In the genomic region with DNA sequence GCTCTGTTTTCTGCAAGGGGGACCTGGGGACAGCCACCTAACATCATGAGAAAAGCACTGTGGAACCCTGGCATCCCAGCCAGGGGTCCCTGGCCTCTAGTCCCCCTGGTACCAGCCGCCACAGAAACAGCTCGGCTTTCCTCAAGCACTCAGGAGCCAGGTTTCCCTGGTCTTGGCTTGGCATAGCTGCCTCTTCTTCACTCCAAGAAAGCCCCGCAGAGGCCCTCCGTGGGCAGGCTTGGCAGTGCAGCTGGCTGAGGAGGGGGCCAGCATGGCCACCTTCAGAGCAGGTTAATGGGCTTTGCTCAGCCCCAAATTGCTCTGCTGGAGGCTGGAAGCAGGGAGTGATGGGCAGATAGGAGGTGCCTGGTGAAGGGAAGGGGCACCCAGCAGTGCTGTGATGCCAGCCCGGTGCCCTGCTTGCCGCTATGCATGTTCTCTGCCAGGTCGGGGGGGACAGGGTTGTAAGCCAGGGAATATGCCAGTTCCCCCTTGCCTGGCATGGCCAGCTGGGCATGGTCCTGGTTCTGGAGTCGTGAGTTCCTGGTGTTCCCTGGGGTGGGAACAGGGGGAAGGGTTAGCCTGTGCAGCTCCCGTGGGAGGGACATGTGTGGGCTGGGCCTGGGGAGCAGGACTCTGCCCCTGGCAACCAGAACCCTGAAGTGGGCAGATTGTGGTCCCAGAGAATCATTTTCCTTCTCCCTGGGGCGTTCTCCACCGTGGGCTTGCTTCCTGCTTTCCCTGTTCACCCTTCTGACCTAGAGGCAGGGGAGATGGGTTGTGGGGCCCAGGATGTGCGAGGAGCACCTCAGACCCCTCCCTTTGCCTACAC, we compare ENCODE assay signal across 26 cellular contexts. TPM values are rescaled to one million over a fixed set of nuclear protein-coding genes. Genes with fewer than 3 reads are reported as not detected.
A peak's percentile ranks its signal among the peaks of the same experiment; 100 is the strongest.
DNase-seq lines count a peak whose midpoint lies in the region; ATAC-seq and TF ChIP-seq lines count a peak whose summit lies in the region.
"Had no signal": no experiment of that assay in that cellular context is flagged by ENCODE, and none has a peak within 500 bp of the region (broad histone marks: within the 10 kb centered on the region; RNA-seq: fewer than 3 reads in every experiment).

No MANE protein-coding gene starts in this region.

- in situ Hi-C loops in GM13977 (cut with MboI; ENCODE audit: low pct_unique_long_range_greater_than_20kb, low sequenced_read_pairs, unreplicated experiment): no loop called here

- H3K27ac ChIP-seq in SK-N-SH (ENCODE audit: low read depth in 2 of 2, low read length in 1 of 2): peak overlapping the region in 1 of 2 experiments; percentile 91; a peak in 2 of 4 replicates
- H3K27ac ChIP-seq in RWPE1: peak overlapping the region; percentile 99
- H3K27ac ChIP-seq in substantia nigra (ENCODE audit: low read depth, low read length, poor library complexity, severe bottlenecking): peak overlapping the region; percentile 18
- H3K27ac ChIP-seq: A549, pancreas had no signal

- TF ChIP-seq RAD21 in SK-N-SH (IDR thresholded peaks at IDR 0.05; ENCODE audit: low read length): no peak

- peak overlapping the region in 1 of 2 experiments; percentile 89; a peak in 1 of 4 replicates for H3K4me3 ChIP-seq in SK-N-SH (ENCODE audit: low read depth in 2 of 2, low read length in 1 of 2)
- H3K4me3 ChIP-seq: A549, K562, pancreas had no signal

- H3K36me3 ChIP-seq in SK-N-SH (replicated peaks in 1 of 2; ENCODE audit: control insufficient read depth in 1 of 2, insufficient read depth in 2 of 2, low read length in 1 of 2): no peaks in the 10 kb centered on the region
- H3K36me3 ChIP-seq: pancreas had no signal

- peaks cover 31% of the 10 kb centered on the region for H3K4me1 Mint-ChIP-seq in glutamatergic neuron (ENCODE audit: low read depth, unreplicated experiment)

- CTCF ChIA-PET in SK-N-SH (lab: Yijun Ruan, JAX): interaction anchor here (0.5 to 2.1 kb wide), 7 partner anchors 11 to 497 kb away, joined by 3 to 7 read pairs (median 3); no protein-coding TSS in a partner anchor
- CTCF ChIA-PET in RWPE1 (lab: Yijun Ruan, JAX): interaction anchor here (0.6 kb wide), 1 partner anchor 1458 kb away, joined by 3 read pairs; no protein-coding TSS in a partner anchor

- ATAC-seq in SK-N-SH treated with all-trans-retinoic acid at 6 μM for 48 hours (no peak), GM18909 (IDR thresholded peaks at IDR 0.05; ENCODE audit: poor library complexity, unreplicated experiment) (no peak)
- ATAC-seq: A549; activated CD4-positive, CD25-positive, alpha-beta regulatory T cell treated with anti-CD3 and anti-CD28 coated beads, Interleukin-2, amount 50 U/mL, for 24 hours; HCT116; pancreas; PC-3; stimulated activated naive CD8-positive, alpha-beta T cell treated with anti-CD3 and anti-CD28 coated beads, Interleukin-15, Interleukin-2, amounts not matched to agents 100 U/mL and 50 U/mL, for 24 hours had no signal

- H3K36me3 Mint-ChIP-seq in glutamatergic neuron (ENCODE audit: unreplicated experiment): no peaks in the 10 kb centered on the region

- H3K27me3 ChIP-seq in SK-N-SH (ENCODE audit: insufficient read depth): no peaks in the 10 kb centered on the region
- H3K27me3 ChIP-seq: pancreas had no signal

- peaks cover 4% of the 10 kb centered on the region; the same call in 1 of the 2 replicates for H4K20me1 ChIP-seq in SK-N-SH (ENCODE audit: insufficient read depth)

- H3K27ac Mint-ChIP-seq in glutamatergic neuron (ENCODE audit: unreplicated experiment): no peak overlapping the region
- H3K27ac Mint-ChIP-seq: activated CD4-positive, alpha-beta memory T cell treated with anti-CD3 and anti-CD28 coated beads for 36 hours had no signal

- H3F3A ChIP-seq in SK-N-SH (replicated peaks; ENCODE audit: insufficient read depth): peaks cover 15% of the 10 kb centered on the region

- no peaks in the 10 kb centered on the region for H3K9me2 ChIP-seq in SK-N-SH

- TF ChIP-seq CTCF in SK-N-SH (IDR thresholded peaks at IDR 0.05) (no peak), RWPE1 (conservative IDR thresholded peaks at IDR 0.05; ENCODE audit: low read depth) (no peak), glutamatergic neuron (IDR thresholded peaks at IDR 0.05; ENCODE audit: partially characterized antibody, unreplicated experiment) (no peak), GM13977 (IDR thresholded peaks at IDR 0.05; ENCODE audit: extremely low read depth, insufficient read depth, missing control alignments) (no peak)

- peaks cover 10% of the 10 kb centered on the region for H3K27me3 Mint-ChIP-seq in glutamatergic neuron (ENCODE audit: unreplicated experiment)
- H3K27me3 Mint-ChIP-seq: activated CD4-positive, alpha-beta memory T cell treated with anti-CD3 and anti-CD28 coated beads for 36 hours had no signal

- no peak overlapping the region for H2AFZ ChIP-seq in SK-N-SH (ENCODE audit: low read depth)

- no peak for TF ChIP-seq EP300 in SK-N-SH (IDR thresholded peaks at IDR 0.05; ENCODE audit: borderline replicate concordance in 1 of 2, low read depth in 1 of 2, low read length in 1 of 2)

- POLR2A ChIA-PET in SK-N-SH (lab: Yijun Ruan, JAX): interaction anchor here (0.6 to 0.9 kb wide), 3 partner anchors 25 to 28 kb away, joined by 3 read pairs; no protein-coding TSS in a partner anchor
- POLR2A ChIA-PET in RWPE1 (lab: Yijun Ruan, JAX; ENCODE audit: low non-redundant PET): no interaction called here

- H3K79me2 ChIP-seq in SK-N-SH (ENCODE audit: insufficient read depth): peaks cover 28% of the 10 kb centered on the region

- 0 out of 2 replicates have a peak overlapping the region, but pooled peaks have one; percentile 4 for H3K4me2 ChIP-seq in SK-N-SH
- H3K4me2 ChIP-seq: A549 had no signal

- no peak overlapping the region for H3K9ac ChIP-seq in SK-N-SH

- 77% methylated on average over 6 of the region's 12 CpGs for WGBS in SK-N-SH (ENCODE audit: low lambda C conversion rate)

- H3K4me3 Mint-ChIP-seq in glutamatergic neuron (ENCODE audit: unreplicated experiment): no peak overlapping the region
- H3K4me3 Mint-ChIP-seq: activated CD4-positive, alpha-beta memory T cell treated with anti-CD3 and anti-CD28 coated beads for 36 hours had no signal

- H3K9me3 Mint-ChIP-seq in glutamatergic neuron (ENCODE audit: unreplicated experiment): peaks cover 4% of the 10 kb centered on the region
- H3K9me3 Mint-ChIP-seq: activated CD4-positive, alpha-beta memory T cell treated with anti-CD3 and anti-CD28 coated beads for 36 hours; nephron had no signal

- peaks cover 19 to 57% of the 10 kb centered on the region in 2 experiments for H3K4me1 ChIP-seq in SK-N-SH (ENCODE audit: control insufficient read depth in 1 of 2, insufficient read depth in 2 of 2, low read depth in 1 of 2, low read length in 1 of 2)

- H3K9me3 ChIP-seq in SK-N-SH: no peaks in the 10 kb centered on the region
- H3K9me3 ChIP-seq: A549, pancreas had no signal

- DNase-seq in SK-N-SH: no peak
- no peak for DNase-seq in RWPE1 (ENCODE audit: low spot score)
- peak; percentile 14 for DNase-seq in glutamatergic neuron
- DNase-seq in substantia nigra (lab: John Stamatoyannopoulos, UW): peak in 1 of 49 donors; percentile 22
- DNase-seq in GM13977 (ENCODE audit: low spot score): no peak
- DNase-seq in mesenteric fat pad (ENCODE audit: low spot score): no peak
- DNase-seq: activated CD4-positive, alpha-beta memory T cell treated with anti-CD3 and anti-CD28 coated beads for 36 hours; activated CD8-positive, alpha-beta memory T cell treated with anti-CD3 and anti-CD28 coated beads, Interleukin-2, amount 50 U/mL, for 4 hours; activated naive CD4-positive, alpha-beta T cell treated with Interleukin-2 at 50 U/mL for 16 hours; DMS153; kidney glomerular epithelial cell; NCI-H1105; NCI-H187; NCI-H524 treated with DMSO at 0.1 percent for 48 hours; PC-3; small intestine; stimulated activated naive CD8-positive, alpha-beta T cell treated with anti-CD3 and anti-CD28 coated beads, Interleukin-15, Interleukin-2, amounts not matched to agents 100 U/mL and 50 U/mL, for 24 hours; T-helper 2 cell had no signal

TF ChIP-seq in SK-N-SH treated with all-trans-retinoic acid at 6 μM for 48 hours, 23 proteins besides CTCF, POLR2A, EP300 and RAD21 (continues in another document):
- TF ChIP-seq CSDC2 (CRISPR knock-in tag; IDR thresholded peaks at IDR 0.05) (no peak), GLIS3 (CRISPR knock-in tag; IDR thresholded peaks at IDR 0.05) (no peak)
- TF ChIP-seq, protein P1, sequence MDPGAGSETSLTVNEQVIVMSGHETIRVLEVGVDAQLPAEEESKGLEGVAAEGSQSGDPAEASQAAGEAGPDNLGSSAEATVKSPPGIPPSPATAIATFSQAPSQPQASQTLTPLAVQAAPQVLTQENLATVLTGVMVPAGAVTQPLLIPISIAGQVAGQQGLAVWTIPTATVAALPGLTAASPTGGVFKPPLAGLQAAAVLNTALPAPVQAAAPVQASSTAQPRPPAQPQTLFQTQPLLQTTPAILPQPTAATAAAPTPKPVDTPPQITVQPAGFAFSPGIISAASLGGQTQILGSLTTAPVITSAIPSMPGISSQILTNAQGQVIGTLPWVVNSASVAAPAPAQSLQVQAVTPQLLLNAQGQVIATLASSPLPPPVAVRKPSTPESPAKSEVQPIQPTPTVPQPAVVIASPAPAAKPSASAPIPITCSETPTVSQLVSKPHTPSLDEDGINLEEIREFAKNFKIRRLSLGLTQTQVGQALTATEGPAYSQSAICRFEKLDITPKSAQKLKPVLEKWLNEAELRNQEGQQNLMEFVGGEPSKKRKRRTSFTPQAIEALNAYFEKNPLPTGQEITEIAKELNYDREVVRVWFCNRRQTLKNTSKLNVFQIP (CRISPR knock-in tag; IDR thresholded peaks at IDR 0.05; ENCODE audit: borderline replicate concordance, low read depth): no peak

RNA-seq across cellular contexts. Expression of a gene that starts 3.2 kb away (rescaled TPM):
- polyA plus RNA-seq in SK-N-SH (2012; rRNA removed): 14.0 and 16.1 TPM in 2 replicates
- 4.1 and 9.1 TPM in 2 replicates for polyA plus RNA-seq in SK-N-SH (2012; cell fraction: cytosol; rRNA removed)
- 90.2 and 139 TPM in 2 replicates for polyA plus RNA-seq in SK-N-SH (2012; cell fraction: nucleus; rRNA removed)
- total RNA-seq in glutamatergic neuron (ENCODE audit: unreplicated experiment): 123 TPM
- 11.5 TPM for total RNA-seq in mesenteric fat pad

RNA-seq across cellular contexts. Expression of a gene that starts 6.7 kb away (rescaled TPM):
- polyA plus RNA-seq in SK-N-SH (2012; rRNA removed): 39.4 and 42.9 TPM in 2 replicates
- polyA plus RNA-seq in SK-N-SH (2012; cell fraction: cytosol; rRNA removed): 21.6 and 27.8 TPM in 2 replicates
- 92.1 and 131 TPM in 2 replicates for polyA plus RNA-seq in SK-N-SH (2012; cell fraction: nucleus; rRNA removed)
- total RNA-seq in glutamatergic neuron (ENCODE audit: unreplicated experiment) (46.7 TPM), mesenteric fat pad (47.7 TPM)

RNA-seq across cellular contexts. Expression of a gene that starts 26.6 kb away (rescaled TPM):
- polyA plus RNA-seq in SK-N-SH (2012; rRNA removed): 18.4 and 28.1 TPM in 2 replicates
- 2.0 and 5.5 TPM in 2 replicates for polyA plus RNA-seq in SK-N-SH (2012; cell fraction: cytosol; rRNA removed)
- 212 and 229 TPM in 2 replicates for polyA plus RNA-seq in SK-N-SH (2012; cell fraction: nucleus; rRNA removed)
- total RNA-seq in glutamatergic neuron (ENCODE audit: unreplicated experiment) (1.4 TPM), mesenteric fat pad (7.1 TPM)

RNA-seq across cellular contexts. Expression of a gene that starts 27.7 kb away (rescaled TPM):
- 39.2 and 45.3 TPM in 2 replicates for polyA plus RNA-seq in SK-N-SH (2012; rRNA removed)
- 15.7 and 27.4 TPM in 2 replicates for polyA plus RNA-seq in SK-N-SH (2012; cell fraction: cytosol; rRNA removed)
- 130 and 165 TPM in 2 replicates for polyA plus RNA-seq in SK-N-SH (2012; cell fraction: nucleus; rRNA removed)
- total RNA-seq in glutamatergic neuron (ENCODE audit: unreplicated experiment) (14.3 TPM), mesenteric fat pad (75.2 TPM)

RNA-seq across cellular contexts. Expression of a gene that starts 29.3 kb away (rescaled TPM):
- polyA plus RNA-seq in SK-N-SH (2012; rRNA removed): 6.3 and 7.0 TPM in 2 replicates
- polyA plus RNA-seq in SK-N-SH (2012; cell fraction: cytosol; rRNA removed): 4.4 and 6.0 TPM in 2 replicates
- 5.7 and 6.0 TPM in 2 replicates for polyA plus RNA-seq in SK-N-SH (2012; cell fraction: nucleus; rRNA removed)
- total RNA-seq in glutamatergic neuron (ENCODE audit: unreplicated experiment) (2.5 TPM), mesenteric fat pad (38.3 TPM)
